In the genomic region with DNA sequence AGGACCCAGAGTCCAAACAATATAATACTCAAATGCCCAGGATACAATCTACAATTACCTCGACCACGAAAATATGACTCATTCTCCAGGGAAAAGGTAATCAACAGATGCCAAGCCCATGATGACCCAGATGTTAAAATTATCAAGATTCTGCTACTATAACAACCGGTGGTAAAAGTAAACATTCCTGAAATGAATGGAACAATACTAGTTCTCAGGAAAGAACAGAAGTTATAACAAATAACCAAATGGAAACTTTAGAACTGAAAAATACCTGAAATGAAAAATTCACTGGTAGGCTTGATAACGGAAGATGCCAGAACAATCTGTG, we compare ENCODE assay signal across 1 cellular context.
TF ChIP-seq lines count a peak whose summit lies in the region.

No MANE protein-coding gene starts in this region.

TF ChIP-seq in HCT116, 20 proteins besides CTCF, POLR2A, EP300 and RAD21 (continued from another document):
- no peak for TF ChIP-seq CBX3 (IDR thresholded peaks at IDR 0.05; ENCODE audit: low read depth)
